Comparison of ENCODE assay signal across 10 cellular contexts in the genomic region with DNA sequence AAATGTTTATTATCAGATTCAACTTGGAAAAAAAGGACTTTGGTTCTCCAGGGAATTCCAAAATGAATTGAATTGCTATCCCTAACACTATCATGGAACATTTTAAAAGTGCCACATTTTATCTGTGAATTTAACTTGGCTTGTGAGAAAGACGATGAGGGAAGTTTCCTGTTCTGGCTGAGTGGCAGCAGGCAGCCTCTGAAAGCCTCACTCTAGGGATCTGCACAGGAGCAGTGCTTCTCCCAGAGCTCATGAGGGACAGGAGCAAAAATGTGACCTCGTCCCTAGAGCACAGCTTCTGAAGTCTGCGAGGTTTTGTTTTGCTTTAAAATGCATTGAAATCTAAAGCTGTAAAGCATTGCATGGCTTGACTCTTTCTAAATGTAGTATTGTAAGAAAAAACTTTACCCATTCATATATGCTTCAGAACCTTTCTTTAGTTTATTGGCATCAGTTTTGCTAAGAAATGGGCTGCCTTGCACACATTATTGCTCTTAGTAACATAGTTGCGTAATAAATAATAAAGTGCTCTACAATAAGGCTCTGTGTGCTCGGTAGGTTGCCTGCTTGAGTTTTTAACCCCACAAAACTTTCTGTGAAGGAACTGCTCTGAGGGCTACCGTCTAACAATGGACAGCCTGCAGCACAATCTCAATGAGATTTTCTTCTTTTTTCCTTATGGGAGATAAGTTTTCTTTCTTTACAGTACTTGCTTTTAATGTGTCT.
A peak's percentile ranks its signal among the peaks of the same experiment; 100 is the strongest.
DNase-seq lines count a peak whose midpoint lies in the region; ATAC-seq and TF ChIP-seq lines count a peak whose summit lies in the region.
"Had no signal": no experiment of that assay in that cellular context is flagged by ENCODE, and none has a peak within 500 bp of the region (broad histone marks: within the 10 kb centered on the region; RNA-seq: fewer than 3 reads in every experiment).

No MANE protein-coding gene starts in this region.

- H3K4me1 ChIP-seq in BLaER1 treated with 17β-estradiol and CSF1 and Interleukin-3, amounts not matched to agents 10 nM and 100 nM: peaks cover 8 to 16% (median 12%) of the 10 kb centered on the region in 10 experiments; a peak in 19 of 20 replicates
- H3K4me1 ChIP-seq in esophagus muscularis mucosa (peaks cover 20 to 74% (median 64%) of the 10 kb centered on the region in 4 donors), mesodermal cell (ENCODE audit: control insufficient read depth, insufficient read depth, low read length, poor library complexity, severe bottlenecking) (peaks cover 4% of the 10 kb centered on the region)

- peak overlapping the region; percentile 7 to 46 (median 30); a peak in 15 of 22 replicates for H3K4me2 ChIP-seq in BLaER1 treated with 17β-estradiol and CSF1 and Interleukin-3, amounts not matched to agents 10 nM and 100 nM

- intact Hi-C loops in esophagus muscularis mucosa (cut with DNase I): no loop called here

- no peaks in the 10 kb centered on the region for H4K20me1 ChIP-seq in BLaER1 treated with 17β-estradiol and CSF1 and Interleukin-3, amounts not matched to agents 10 nM and 100 nM

- H3K9me3 ChIP-seq in BLaER1 treated with 17β-estradiol and CSF1 and Interleukin-3, amounts not matched to agents 10 nM and 100 nM (replicated peaks in 1 of 11): no peaks in the 10 kb centered on the region
- H3K9me3 ChIP-seq in KOPT-K1 (ENCODE audit: insufficient read depth, low read length, poor library complexity, severe bottlenecking) (no peaks in the 10 kb centered on the region), esophagus muscularis mucosa (no peaks in the 10 kb centered on the region), mesodermal cell (ENCODE audit: control insufficient read depth, low read length) (no peaks in the 10 kb centered on the region)

- peaks cover 3 to 49% (median 20%) of the 10 kb centered on the region in 11 experiments; a peak in 14 of 22 replicates for H3K36me3 ChIP-seq in BLaER1 treated with 17β-estradiol and CSF1 and Interleukin-3, amounts not matched to agents 10 nM and 100 nM
- H3K36me3 ChIP-seq in KOPT-K1 (ENCODE audit: insufficient read depth, low read length): 0 out of 2 replicates have a peak, but pooled peaks cover 4% of the 10 kb centered on the region
- peaks cover 0 to 9% (median 4%) of the 10 kb centered on the region in 4 donors for H3K36me3 ChIP-seq in esophagus muscularis mucosa
- H3K36me3 ChIP-seq in mesodermal cell (ENCODE audit: control insufficient read depth, insufficient read depth, low read length): no peaks in the 10 kb centered on the region

- no peak for TF ChIP-seq CTCF in esophagus muscularis mucosa (IDR thresholded peaks at IDR 0.05)
- no peak for TF ChIP-seq CTCF in GM20000 (IDR thresholded peaks at IDR 0.05; ENCODE audit: extremely low read depth, missing control alignments)

- H3K27me3 ChIP-seq in BLaER1 treated with 17β-estradiol and CSF1 and Interleukin-3, amounts not matched to agents 10 nM and 100 nM: no peaks in the 10 kb centered on the region
- H3K27me3 ChIP-seq in esophagus muscularis mucosa: no peaks in the 10 kb centered on the region

- 24% methylated on average over 6 of the region's 6 CpGs for WGBS in esophagus muscularis mucosa
- 20 to 33% methylated on average over 1 to 3 of the region's 6 CpGs for WGBS in mesodermal cell (ENCODE audit: insufficient coverage in 2 of 2), 2 experiments

- H3K9ac ChIP-seq in BLaER1 treated with 17β-estradiol and CSF1 and Interleukin-3, amounts not matched to agents 10 nM and 100 nM: no peak overlapping the region

- DNase-seq in esophagus muscularis mucosa (ENCODE audit: extremely low spot score) (no peak), medulla oblongata (ENCODE audit: extremely low spot score) (no peak), NCI-H446 (lab: John Stamatoyannopoulos, UW) (no peak), GM20000 (ENCODE audit: low spot score) (no peak)
- DNase-seq in stimulated activated naive CD8-positive, alpha-beta T cell treated with anti-CD3 and anti-CD28 coated beads, Interleukin-15, amount 100 ng/mL, for 72 hours: no peak
- DNase-seq: activated naive CD8-positive, alpha-beta T cell treated with anti-CD3 and anti-CD28 coated beads for 36 hours; occipital lobe had no signal

- no peak overlapping the region for H3K27ac Mint-ChIP-seq in stimulated activated naive CD8-positive, alpha-beta T cell treated with anti-CD3 and anti-CD28 coated beads, Interleukin-15, amount 100 ng/mL, for 72 hours
- H3K27ac Mint-ChIP-seq: activated naive CD8-positive, alpha-beta T cell treated with anti-CD3 and anti-CD28 coated beads for 36 hours had no signal

- H3K27me3 Mint-ChIP-seq in stimulated activated naive CD8-positive, alpha-beta T cell treated with anti-CD3 and anti-CD28 coated beads, Interleukin-15, amount 100 ng/mL, for 72 hours: no peaks in the 10 kb centered on the region
- H3K27me3 Mint-ChIP-seq: activated naive CD8-positive, alpha-beta T cell treated with anti-CD3 and anti-CD28 coated beads for 36 hours had no signal

- H3K9me3 Mint-ChIP-seq in stimulated activated naive CD8-positive, alpha-beta T cell treated with anti-CD3 and anti-CD28 coated beads, Interleukin-15, amount 100 ng/mL, for 72 hours: no peaks in the 10 kb centered on the region
- H3K9me3 Mint-ChIP-seq: activated naive CD8-positive, alpha-beta T cell treated with anti-CD3 and anti-CD28 coated beads for 36 hours had no signal

- H3K27ac ChIP-seq in BLaER1 treated with 17β-estradiol and CSF1 and Interleukin-3, amounts not matched to agents 10 nM and 100 nM: 0 out of 22 replicates have a peak overlapping the region, but pooled peaks of 1 of the 11 experiments have one; percentile 14
- peak overlapping the region; percentile 4 for H3K27ac ChIP-seq in KOPT-K1 (ENCODE audit: low read depth, low read length, poor library complexity, severe bottlenecking)
- H3K27ac ChIP-seq in esophagus muscularis mucosa (replicated peaks in 1 of 4): peak overlapping the region; percentile 75 to 82 (median 78)
- peak overlapping the region; percentile 43 for H3K27ac ChIP-seq in mesodermal cell (ENCODE audit: low read depth, low read length, severe bottlenecking)

- no peak for TF ChIP-seq POLR2A in esophagus muscularis mucosa (IDR thresholded peaks at IDR 0.05; ENCODE audit: low read depth)

- no peak overlapping the region for H3K4me3 Mint-ChIP-seq in stimulated activated naive CD8-positive, alpha-beta T cell treated with anti-CD3 and anti-CD28 coated beads, Interleukin-15, amount 100 ng/mL, for 72 hours
- H3K4me3 Mint-ChIP-seq: activated naive CD8-positive, alpha-beta T cell treated with anti-CD3 and anti-CD28 coated beads for 36 hours had no signal

- TF ChIP-seq EP300 in esophagus muscularis mucosa (IDR thresholded peaks at IDR 0.05): no peak

- no peak for ATAC-seq in stimulated activated naive CD8-positive, alpha-beta T cell treated with anti-CD3 and anti-CD28 coated beads, Interleukin-15, amount 100 ng/mL, for 72 hours

- peaks cover 6% of the 10 kb centered on the region for H3K4me1 Mint-ChIP-seq in stimulated activated naive CD8-positive, alpha-beta T cell treated with anti-CD3 and anti-CD28 coated beads, Interleukin-15, amount 100 ng/mL, for 72 hours

- no peak overlapping the region for H3K4me3 ChIP-seq in BLaER1 treated with 17β-estradiol and CSF1 and Interleukin-3, amounts not matched to agents 10 nM and 100 nM
- no peak overlapping the region for H3K4me3 ChIP-seq in esophagus muscularis mucosa
- no peak overlapping the region for H3K4me3 ChIP-seq in mesodermal cell (ENCODE audit: extremely low read depth, insufficient read depth, low read length, poor library complexity, severe bottlenecking)
